ENCODE assay signal across 15 cellular contexts in the genomic region with DNA sequence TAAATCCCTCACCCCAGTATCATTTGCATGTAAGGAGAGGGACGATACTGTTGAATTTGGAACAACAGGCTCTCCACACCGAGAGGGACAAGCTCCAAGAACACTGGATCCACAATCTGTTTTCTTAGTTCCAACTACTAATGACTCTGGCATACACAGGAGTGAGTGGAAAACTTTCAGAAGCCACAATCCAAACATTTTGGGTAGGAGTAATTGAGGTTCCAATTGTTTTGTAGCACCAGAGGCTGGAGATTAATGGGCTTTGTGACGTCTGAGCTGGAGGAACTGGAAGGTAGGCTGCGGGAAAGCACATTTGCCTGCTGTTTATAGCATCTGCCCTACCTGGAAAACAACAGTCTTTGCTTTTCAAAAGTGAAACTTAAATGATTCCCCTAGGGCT.
DNase-seq lines count a peak whose midpoint lies in the region; ATAC-seq and TF ChIP-seq lines count a peak whose summit lies in the region.
"Had no signal": no experiment of that assay in that cellular context is flagged by ENCODE, and none has a peak within 500 bp of the region (broad histone marks: within the 10 kb centered on the region; RNA-seq: fewer than 3 reads in every experiment).

No MANE protein-coding gene starts in this region.

- intact Hi-C loops in uterus (cut with DNase I; ENCODE audit: low total_unique reads) = no loop called here

- no peaks in the 10 kb centered on the region for H3K9me3 Mint-ChIP-seq in activated naive CD8-positive, alpha-beta T cell treated with anti-CD3 and anti-CD28 coated beads, Interleukin-2, amount 50 U/mL, for 24 hours

- peak; percentile 63 to 85 for DNase-seq in NCI-H526 (lab: John Stamatoyannopoulos, UW)
- peak; percentile 30 for DNase-seq in fibroblast of mammary gland (ENCODE audit: low read depth)
- no peak for DNase-seq in uterus
- no peak for DNase-seq in activated naive CD8-positive, alpha-beta T cell treated with anti-CD3 and anti-CD28 coated beads, Interleukin-2, amount 50 U/mL, for 24 hours
- no peak for DNase-seq in HuH-7.5 (ENCODE audit: low spot score)
- DNase-seq: activated CD8-positive, alpha-beta T cell treated with anti-CD3 and anti-CD28 coated beads, Interleukin-2, amount 10 ng/mL, durations not matched to agents 7 days and 5 days; C1 segment of cervical spinal cord; DND-41; islet precursor cell; NCI-H146; OCI-M1; SW 1271; WERI-Rb-1 had no signal

- ATAC-seq in activated naive CD8-positive, alpha-beta T cell treated with anti-CD3 and anti-CD28 coated beads, Interleukin-2, amount 50 U/mL, for 24 hours = no peak
- no peak for ATAC-seq in GM21367 (IDR thresholded peaks at IDR 0.05; ENCODE audit: unreplicated experiment)
- ATAC-seq: activated CD8-positive, alpha-beta T cell treated with anti-CD3 and anti-CD28 coated beads, Interleukin-2, amount 10 ng/mL, durations not matched to agents 7 days and 5 days had no signal

- H3K4me1 ChIP-seq in muscle layer of duodenum (ENCODE audit: control insufficient read depth in 1 of 2, insufficient read depth in 2 of 2, low read length in 2 of 2) (peaks cover 9 to 20% of the 10 kb centered on the region in 2 donors), uterus (no peaks in the 10 kb centered on the region)

- H3K36me3 Mint-ChIP-seq in activated naive CD8-positive, alpha-beta T cell treated with anti-CD3 and anti-CD28 coated beads, Interleukin-2, amount 50 U/mL, for 24 hours (ENCODE audit: low read depth) = no peaks in the 10 kb centered on the region

- H3K36me3 ChIP-seq in muscle layer of duodenum (ENCODE audit: control insufficient read depth in 1 of 2, insufficient read depth in 2 of 2, low read length in 2 of 2) (no peaks in the 10 kb centered on the region), uterus (no peaks in the 10 kb centered on the region)
- H3K36me3 ChIP-seq: WERI-Rb-1 had no signal

- peaks cover 5% of the 10 kb centered on the region for H3K4me1 Mint-ChIP-seq in activated naive CD8-positive, alpha-beta T cell treated with anti-CD3 and anti-CD28 coated beads, Interleukin-2, amount 50 U/mL, for 24 hours

- no peak for TF ChIP-seq POLR2A in uterus (IDR thresholded peaks at IDR 0.05)

- H3K9me3 ChIP-seq in muscle layer of duodenum (ENCODE audit: control insufficient read depth in 1 of 2, low read length in 2 of 2) (no peaks in the 10 kb centered on the region), uterus (no peaks in the 10 kb centered on the region)

- no peak overlapping the region for H3K27ac ChIP-seq in muscle layer of duodenum (ENCODE audit: low read length)
- H3K27ac ChIP-seq in uterus = peak overlapping the region; percentile 58 to 76
- H3K27ac ChIP-seq: WERI-Rb-1 had no signal

- no peak for TF ChIP-seq CTCF in fibroblast of mammary gland (conservative IDR thresholded peaks at IDR 0.05; ENCODE audit: control insufficient read depth, insufficient read depth, low read depth, low read length)
- TF ChIP-seq CTCF in uterus (IDR thresholded peaks at IDR 0.05) = no peak

- no peaks in the 10 kb centered on the region for H3K27me3 Mint-ChIP-seq in activated naive CD8-positive, alpha-beta T cell treated with anti-CD3 and anti-CD28 coated beads, Interleukin-2, amount 50 U/mL, for 24 hours

- no peak overlapping the region for H3K27ac Mint-ChIP-seq in activated naive CD8-positive, alpha-beta T cell treated with anti-CD3 and anti-CD28 coated beads, Interleukin-2, amount 50 U/mL, for 24 hours
- H3K27ac Mint-ChIP-seq: activated CD8-positive, alpha-beta T cell treated with anti-CD3 and anti-CD28 coated beads, Interleukin-2, amount 10 ng/mL, durations not matched to agents 7 days and 5 days had no signal

- H3K4me3 Mint-ChIP-seq in activated naive CD8-positive, alpha-beta T cell treated with anti-CD3 and anti-CD28 coated beads, Interleukin-2, amount 50 U/mL, for 24 hours = no peak overlapping the region
- H3K4me3 Mint-ChIP-seq: activated CD8-positive, alpha-beta T cell treated with anti-CD3 and anti-CD28 coated beads, Interleukin-2, amount 10 ng/mL, durations not matched to agents 7 days and 5 days had no signal

- H3K27me3 ChIP-seq in muscle layer of duodenum (ENCODE audit: low read depth, low read length) (no peaks in the 10 kb centered on the region), uterus (no peaks in the 10 kb centered on the region)

- H3K4me3 ChIP-seq in fibroblast of mammary gland (ENCODE audit: control insufficient read depth, low read depth, low read length) (no peak overlapping the region), muscle layer of duodenum (ENCODE audit: low read depth in 1 of 2, low read length in 2 of 2) (peak overlapping the region; percentile 2 to 4), uterus (no peak overlapping the region)

Comparison
In these comparisons a context has a peak if more than half of its experiments do, and no peak if none do; other contexts are left out.
1. DNase-seq: peak in NCI-H526 (2 of 2) and fibroblast of mammary gland (single experiment); none in uterus (0 of 2), activated naive CD8-positive, alpha-beta T cell treated with anti-CD3 and anti-CD28 coated beads, Interleukin-2, amount 50 U/mL, for 24 hours (single experiment) and HuH-7.5 (single experiment).
2. H3K4me3 ChIP-seq: peak in muscle layer of duodenum (2 of 2); none in fibroblast of mammary gland (single experiment) and uterus (0 of 2).